ENCODE assay signal across 20 cellular contexts in genomic region chr5:102781359-102781758, GRCh38.
"Had no signal": no experiment of that assay in that cellular context is flagged by ENCODE, and none has a peak within 500 bp of the region (broad histone marks: within the 10 kb centered on the region; RNA-seq: fewer than 3 reads in every experiment).

No MANE protein-coding gene starts in this region.

- DNase-seq: activated CD4-positive, alpha-beta memory T cell treated with anti-CD3 and anti-CD28 coated beads, Interleukin-2, amount 10 ng/mL, durations not matched to agents 7 days and 5 days; activated CD4-positive, alpha-beta T cell treated with anti-CD3 and anti-CD28 coated beads for 4 hours; activated CD8-positive, alpha-beta memory T cell treated with anti-CD3 and anti-CD28 coated beads, Interleukin-2, amount 10 ng/mL, durations not matched to agents 7 days and 5 days; activated gamma-delta T cell treated with Interleukin-2 at 50 U/mL for 16 hours; amygdala; body of pancreas; caudate nucleus; endodermal cell; foreskin fibroblast; hypothalamus; mucosa of descending colon; naive B cell; ovary; stimulated activated CD4-positive, alpha-beta T cell treated with anti-CD3 and anti-CD28 coated beads, Interleukin-4, amount 100 ng/mL, for 24 hours; T-cell; uterus had no signal

- H3K27ac Mint-ChIP-seq: activated CD4-positive, alpha-beta memory T cell treated with anti-CD3 and anti-CD28 coated beads, Interleukin-2, amount 10 ng/mL, durations not matched to agents 7 days and 5 days; endodermal cell; stimulated activated memory B cell treated with anti-CD40 and anti-IgM and Interleukin-4, amounts not matched to agents 10 μg/mL and 1 μg/mL and 100 μg/mL, for 72 hours; T-cell had no signal

- H3K36me3 Mint-ChIP-seq: naive B cell had no signal

- ATAC-seq: body of pancreas; mucosa of descending colon; stimulated activated memory B cell treated with anti-CD40 and anti-IgM and Interleukin-4, amounts not matched to agents 10 μg/mL and 1 μg/mL and 100 μg/mL, for 72 hours had no signal

- H3K27me3 ChIP-seq: body of pancreas, ovary, tibial nerve, uterus had no signal

- H3K9me3 Mint-ChIP-seq: activated CD4-positive, alpha-beta memory T cell treated with anti-CD3 and anti-CD28 coated beads, Interleukin-2, amount 10 ng/mL, durations not matched to agents 7 days and 5 days; T-cell had no signal

- H3K36me3 ChIP-seq: ovary, tibial nerve, uterus had no signal

- H3K4me3 Mint-ChIP-seq: activated CD4-positive, alpha-beta memory T cell treated with anti-CD3 and anti-CD28 coated beads, Interleukin-2, amount 10 ng/mL, durations not matched to agents 7 days and 5 days; endodermal cell; naive B cell; stimulated activated memory B cell treated with anti-CD40 and anti-IgM and Interleukin-4, amounts not matched to agents 10 μg/mL and 1 μg/mL and 100 μg/mL, for 72 hours; T-cell; WTC11 had no signal

- H3K27ac ChIP-seq: body of pancreas, epithelial cell of prostate, tibial nerve, uterus had no signal

- H3K9me3 ChIP-seq: body of pancreas, mucosa of descending colon, ovary, tibial nerve, uterus had no signal

- H3K27me3 Mint-ChIP-seq: activated CD4-positive, alpha-beta memory T cell treated with anti-CD3 and anti-CD28 coated beads, Interleukin-2, amount 10 ng/mL, durations not matched to agents 7 days and 5 days; activated CD8-positive, alpha-beta memory T cell treated with anti-CD3 and anti-CD28 coated beads, Interleukin-2, amount 10 ng/mL, durations not matched to agents 7 days and 5 days had no signal

- H3K4me1 Mint-ChIP-seq: endodermal cell had no signal

- H3K4me1 ChIP-seq: uterus had no signal

- H3K4me3 ChIP-seq: body of pancreas, mucosa of descending colon, ovary, tibial nerve, uterus had no signal
